1 cellular context compared by ENCODE assay signal in the genomic region with DNA sequence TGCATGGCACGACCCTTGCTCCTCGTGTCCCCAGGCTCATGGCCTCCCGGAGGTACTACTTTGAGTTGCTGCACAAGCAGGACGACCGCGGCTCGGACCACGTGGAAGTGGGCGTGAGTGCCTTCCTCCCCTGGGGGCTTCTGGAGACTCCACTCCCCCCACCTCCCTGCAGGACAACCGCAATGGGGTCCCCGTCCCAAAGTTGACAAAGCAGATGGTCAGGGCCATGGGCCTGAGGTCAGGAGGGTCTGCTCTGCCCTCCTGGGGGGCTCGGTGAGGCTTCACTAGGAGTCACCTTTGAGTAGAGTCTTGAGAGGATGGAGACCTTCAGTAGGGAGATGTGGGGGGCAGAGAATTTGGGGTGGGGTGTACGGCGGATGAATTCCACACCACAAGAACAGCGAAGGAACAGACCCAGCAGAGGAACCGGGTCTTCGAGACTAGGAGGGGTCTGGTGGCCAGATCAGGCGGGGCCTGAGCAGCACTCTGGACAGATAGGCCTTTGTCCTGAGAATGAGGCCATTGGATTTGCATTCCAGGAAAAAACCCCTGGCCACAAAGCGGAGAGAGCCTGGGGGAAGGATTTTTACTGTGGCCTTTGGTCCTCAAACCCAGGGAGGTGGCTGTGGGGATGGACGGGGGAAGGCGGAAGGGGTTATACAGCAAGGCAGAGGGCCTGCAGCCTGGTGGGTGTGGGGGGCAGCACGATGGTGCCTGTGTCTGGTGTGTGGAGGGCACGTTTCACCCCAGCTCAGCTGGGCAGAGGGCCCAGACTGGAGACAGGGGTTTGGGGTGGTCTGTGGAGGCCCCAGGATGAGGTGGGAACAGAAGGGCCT.
TF ChIP-seq lines count a peak whose summit lies in the region.

No MANE protein-coding gene starts in this region.

TF ChIP-seq in HepG2, 621 proteins besides CTCF, POLR2A, EP300 and RAD21 (continued from another document and continues in another):
- no peak for TF ChIP-seq MNT (IDR thresholded peaks at IDR 0.05)
- TF ChIP-seq YY1 (IDR thresholded peaks at IDR 0.05; ENCODE audit: insufficient read depth, insufficient replicate concordance, low read depth, low read length) = no peak
- TF ChIP-seq ZNF101 (CRISPR knock-in tag; IDR thresholded peaks at IDR 0.05; ENCODE audit: borderline replicate concordance, low read depth) = no peak
- no peak for TF ChIP-seq ZNF598 (CRISPR knock-in tag; IDR thresholded peaks at IDR 0.05; ENCODE audit: borderline replicate concordance)
- TF ChIP-seq ZNF337 (CRISPR knock-in tag; IDR thresholded peaks at IDR 0.05; ENCODE audit: borderline replicate concordance, low read depth) = no peak
- TF ChIP-seq ZNF720 (CRISPR knock-in tag; IDR thresholded peaks at IDR 0.05) = no peak
- TF ChIP-seq, protein P1, sequence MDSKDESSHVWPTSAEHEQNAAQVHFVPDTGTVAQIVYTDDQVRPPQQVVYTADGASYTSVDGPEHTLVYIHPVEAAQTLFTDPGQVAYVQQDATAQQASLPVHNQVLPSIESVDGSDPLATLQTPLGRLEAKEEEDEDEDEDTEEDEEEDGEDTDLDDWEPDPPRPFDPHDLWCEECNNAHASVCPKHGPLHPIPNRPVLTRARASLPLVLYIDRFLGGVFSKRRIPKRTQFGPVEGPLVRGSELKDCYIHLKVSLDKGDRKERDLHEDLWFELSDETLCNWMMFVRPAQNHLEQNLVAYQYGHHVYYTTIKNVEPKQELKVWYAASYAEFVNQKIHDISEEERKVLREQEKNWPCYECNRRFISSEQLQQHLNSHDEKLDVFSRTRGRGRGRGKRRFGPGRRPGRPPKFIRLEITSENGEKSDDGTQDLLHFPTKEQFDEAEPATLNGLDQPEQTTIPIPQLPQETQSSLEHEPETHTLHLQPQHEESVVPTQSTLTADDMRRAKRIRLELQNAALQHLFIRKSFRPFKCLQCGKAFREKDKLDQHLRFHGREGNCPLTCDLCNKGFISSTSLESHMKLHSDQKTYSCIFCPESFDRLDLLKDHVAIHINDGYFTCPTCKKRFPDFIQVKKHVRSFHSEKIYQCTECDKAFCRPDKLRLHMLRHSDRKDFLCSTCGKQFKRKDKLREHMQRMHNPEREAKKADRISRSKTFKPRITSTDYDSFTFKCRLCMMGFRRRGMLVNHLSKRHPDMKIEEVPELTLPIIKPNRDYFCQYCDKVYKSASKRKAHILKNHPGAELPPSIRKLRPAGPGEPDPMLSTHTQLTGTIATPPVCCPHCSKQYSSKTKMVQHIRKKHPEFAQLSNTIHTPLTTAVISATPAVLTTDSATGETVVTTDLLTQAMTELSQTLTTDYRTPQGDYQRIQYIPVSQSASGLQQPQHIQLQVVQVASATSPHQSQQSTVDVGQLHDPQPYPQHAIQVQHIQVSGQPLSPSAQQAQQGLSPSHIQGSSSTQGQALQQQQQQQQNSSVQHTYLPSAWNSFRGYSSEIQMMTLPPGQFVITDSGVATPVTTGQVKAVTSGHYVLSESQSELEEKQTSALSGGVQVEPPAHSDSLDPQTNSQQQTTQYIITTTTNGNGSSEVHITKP (CRISPR knock-in tag; IDR thresholded peaks at IDR 0.05; ENCODE audit: low read depth) = no peak
- TF ChIP-seq SIX1 (CRISPR knock-in tag; IDR thresholded peaks at IDR 0.05; ENCODE audit: borderline replicate concordance) = no peak
- TF ChIP-seq ZNF709 (CRISPR knock-in tag; IDR thresholded peaks at IDR 0.05) = no peak
- no peak for TF ChIP-seq ZFP90 (CRISPR knock-in tag; IDR thresholded peaks at IDR 0.05; ENCODE audit: borderline replicate concordance)
- TF ChIP-seq SP140L (CRISPR knock-in tag; IDR thresholded peaks at IDR 0.05; ENCODE audit: borderline replicate concordance) = no peak
- TF ChIP-seq KDM1A (CRISPR knock-in tag; IDR thresholded peaks at IDR 0.05) = no peak
- TF ChIP-seq, protein P2, sequence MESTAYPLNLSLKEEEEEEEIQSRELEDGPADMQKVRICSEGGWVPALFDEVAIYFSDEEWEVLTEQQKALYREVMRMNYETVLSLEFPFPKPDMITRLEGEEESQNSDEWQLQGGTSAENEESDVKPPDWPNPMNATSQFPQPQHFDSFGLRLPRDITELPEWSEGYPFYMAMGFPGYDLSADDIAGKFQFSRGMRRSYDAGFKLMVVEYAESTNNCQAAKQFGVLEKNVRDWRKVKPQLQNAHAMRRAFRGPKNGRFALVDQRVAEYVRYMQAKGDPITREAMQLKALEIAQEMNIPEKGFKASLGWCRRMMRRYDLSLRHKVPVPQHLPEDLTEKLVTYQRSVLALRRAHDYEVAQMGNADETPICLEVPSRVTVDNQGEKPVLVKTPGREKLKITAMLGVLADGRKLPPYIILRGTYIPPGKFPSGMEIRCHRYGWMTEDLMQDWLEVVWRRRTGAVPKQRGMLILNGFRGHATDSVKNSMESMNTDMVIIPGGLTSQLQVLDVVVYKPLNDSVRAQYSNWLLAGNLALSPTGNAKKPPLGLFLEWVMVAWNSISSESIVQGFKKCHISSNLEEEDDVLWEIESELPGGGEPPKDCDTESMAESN (CRISPR knock-in tag; conservative IDR thresholded peaks at IDR 0.05) = no peak
- no peak; the same call in 1 of the 2 replicates for TF ChIP-seq SRY (CRISPR knock-in tag; IDR thresholded peaks at IDR 0.05)
- TF ChIP-seq ZNF30 (CRISPR knock-in tag; IDR thresholded peaks at IDR 0.05) = no peak
- no peak for TF ChIP-seq ZNF432 (CRISPR knock-in tag; IDR thresholded peaks at IDR 0.05; ENCODE audit: borderline replicate concordance)
- TF ChIP-seq RBAK (CRISPR knock-in tag; IDR thresholded peaks at IDR 0.05) = no peak
- peak; percentile 65 for TF ChIP-seq ZFY (CRISPR knock-in tag; IDR thresholded peaks at IDR 0.05)
- TF ChIP-seq CBX2 (IDR thresholded peaks at IDR 0.05; ENCODE audit: low read depth, low read length) = no peak
- no peak for TF ChIP-seq CBX2 (CRISPR knock-in tag; IDR thresholded peaks at IDR 0.05; ENCODE audit: low read depth)
- no peak for TF ChIP-seq ZBTB25 (CRISPR knock-in tag; IDR thresholded peaks at IDR 0.05)
- peak; percentile 51; the same call in 1 of the 2 replicates for TF ChIP-seq NCOA2 (CRISPR knock-in tag; IDR thresholded peaks at IDR 0.05)
- peak; percentile 78 for TF ChIP-seq SAP130 (CRISPR knock-in tag; IDR thresholded peaks at IDR 0.05; ENCODE audit: low read depth)
- no peak for TF ChIP-seq PHB2 (IDR thresholded peaks at IDR 0.05; ENCODE audit: partially characterized antibody)
- TF ChIP-seq BHLHE40 (IDR thresholded peaks at IDR 0.05; ENCODE audit: low read length) = no peak
- TF ChIP-seq TOE1 (CRISPR knock-in tag; IDR thresholded peaks at IDR 0.05) = no peak
- TF ChIP-seq, protein P3, sequence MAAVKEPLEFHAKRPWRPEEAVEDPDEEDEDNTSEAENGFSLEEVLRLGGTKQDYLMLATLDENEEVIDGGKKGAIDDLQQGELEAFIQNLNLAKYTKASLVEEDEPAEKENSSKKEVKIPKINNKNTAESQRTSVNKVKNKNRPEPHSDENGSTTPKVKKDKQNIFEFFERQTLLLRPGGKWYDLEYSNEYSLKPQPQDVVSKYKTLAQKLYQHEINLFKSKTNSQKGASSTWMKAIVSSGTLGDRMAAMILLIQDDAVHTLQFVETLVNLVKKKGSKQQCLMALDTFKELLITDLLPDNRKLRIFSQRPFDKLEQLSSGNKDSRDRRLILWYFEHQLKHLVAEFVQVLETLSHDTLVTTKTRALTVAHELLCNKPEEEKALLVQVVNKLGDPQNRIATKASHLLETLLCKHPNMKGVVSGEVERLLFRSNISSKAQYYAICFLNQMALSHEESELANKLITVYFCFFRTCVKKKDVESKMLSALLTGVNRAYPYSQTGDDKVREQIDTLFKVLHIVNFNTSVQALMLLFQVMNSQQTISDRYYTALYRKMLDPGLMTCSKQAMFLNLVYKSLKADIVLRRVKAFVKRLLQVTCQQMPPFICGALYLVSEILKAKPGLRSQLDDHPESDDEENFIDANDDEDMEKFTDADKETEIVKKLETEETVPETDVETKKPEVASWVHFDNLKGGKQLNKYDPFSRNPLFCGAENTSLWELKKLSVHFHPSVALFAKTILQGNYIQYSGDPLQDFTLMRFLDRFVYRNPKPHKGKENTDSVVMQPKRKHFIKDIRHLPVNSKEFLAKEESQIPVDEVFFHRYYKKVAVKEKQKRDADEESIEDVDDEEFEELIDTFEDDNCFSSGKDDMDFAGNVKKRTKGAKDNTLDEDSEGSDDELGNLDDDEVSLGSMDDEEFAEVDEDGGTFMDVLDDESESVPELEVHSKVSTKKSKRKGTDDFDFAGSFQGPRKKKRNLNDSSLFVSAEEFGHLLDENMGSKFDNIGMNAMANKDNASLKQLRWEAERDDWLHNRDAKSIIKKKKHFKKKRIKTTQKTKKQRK (IDR thresholded peaks at IDR 0.05; ENCODE audit: low read length) = no peak
- no peak for TF ChIP-seq STAG1 (CRISPR knock-in tag; IDR thresholded peaks at IDR 0.05)
- no peak for TF ChIP-seq CENPX (CRISPR knock-in tag; IDR thresholded peaks at IDR 0.05)
- TF ChIP-seq SMC3 (IDR thresholded peaks at IDR 0.05; ENCODE audit: low read length) = no peak
- TF ChIP-seq TBX3 (IDR thresholded peaks at IDR 0.05; ENCODE audit: borderline replicate concordance) = no peak
- no peak for TF ChIP-seq ARID2 (CRISPR knock-in tag; IDR thresholded peaks at IDR 0.05; ENCODE audit: borderline replicate concordance)
- no peak; the same call in 1 of the 2 replicates for TF ChIP-seq MTA1 (CRISPR knock-in tag; IDR thresholded peaks at IDR 0.05; ENCODE audit: borderline replicate concordance)
- no peak for TF ChIP-seq ZNF850 (CRISPR knock-in tag; conservative IDR thresholded peaks at IDR 0.05)
- TF ChIP-seq BRCA1 (CRISPR knock-in tag; IDR thresholded peaks at IDR 0.05) = no peak
- TF ChIP-seq ZNF530 (CRISPR knock-in tag; IDR thresholded peaks at IDR 0.05; ENCODE audit: low read depth) = no peak
- peak; percentile 50; the same call in 1 of the 2 replicates for TF ChIP-seq ZNF740 (CRISPR knock-in tag; IDR thresholded peaks at IDR 0.05)
- TF ChIP-seq ZNF460 (CRISPR knock-in tag; IDR thresholded peaks at IDR 0.05; ENCODE audit: borderline replicate concordance) = no peak
- no peak for TF ChIP-seq AKNA (CRISPR knock-in tag; IDR thresholded peaks at IDR 0.05; ENCODE audit: borderline replicate concordance)
